In genomic region chr22:40684728-40685127, GRCh38 we compare ENCODE assay signal across 14 cellular contexts. TPM values are rescaled to one million over a fixed set of nuclear protein-coding genes. Genes with fewer than 3 reads are reported as not detected.
DNase-seq lines count a peak whose midpoint lies in the region; TF ChIP-seq lines count a peak whose summit lies in the region.
"Had no signal": no experiment of that assay in that cellular context is flagged by ENCODE, and none has a peak within 500 bp of the region (broad histone marks: within the 10 kb centered on the region; RNA-seq: fewer than 3 reads in every experiment).

No MANE protein-coding gene starts in this region.

- no peak overlapping the region for H3K4me3 ChIP-seq in mesendoderm (ENCODE audit: low read length)
- H3K4me3 ChIP-seq: SJSA1 had no signal

- H2BK5ac ChIP-seq in mesendoderm (ENCODE audit: low read length): no peak overlapping the region

- H4K8ac ChIP-seq in mesendoderm (ENCODE audit: low read depth, low read length): no peak overlapping the region

- H3K9me3 ChIP-seq in ES-I3 (ENCODE audit: control insufficient read depth, insufficient read depth, low read length): 0 out of 2 replicates have a peak, but pooled peaks cover 3% of the 10 kb centered on the region
- H3K9me3 ChIP-seq: SJSA1 had no signal

- no peaks in the 10 kb centered on the region for H3K36me3 Mint-ChIP-seq in activated naive CD8-positive, alpha-beta T cell treated with anti-CD3 and anti-CD28 coated beads for 36 hours
- no peaks in the 10 kb centered on the region for H3K36me3 Mint-ChIP-seq in osteocyte (ENCODE audit: unreplicated experiment)

- peaks cover 13% of the 10 kb centered on the region for H3K4me1 Mint-ChIP-seq in activated naive CD8-positive, alpha-beta T cell treated with anti-CD3 and anti-CD28 coated beads for 36 hours
- H3K4me1 Mint-ChIP-seq in osteocyte (ENCODE audit: unreplicated experiment): peaks cover 22% of the 10 kb centered on the region

- no peak overlapping the region for H2AK5ac ChIP-seq in mesendoderm (ENCODE audit: low read length)

- H3K4me1 ChIP-seq in ES-I3 (ENCODE audit: insufficient read depth, low read length) (peaks cover 32% of the 10 kb centered on the region), mesendoderm (ENCODE audit: control insufficient read depth, low read depth, low read length) (peaks cover 2% of the 10 kb centered on the region)

- no peak overlapping the region for H2BK120ac ChIP-seq in mesendoderm (ENCODE audit: low read depth, low read length)

- DNase-seq in NCI-H524 (lab: John Stamatoyannopoulos, UW) (peak; percentile 78 to 89), mesendoderm (peak; percentile 88), middle frontal gyrus (ENCODE audit: extremely low spot score, low spot score) (no peak), osteocyte (ENCODE audit: extremely low spot score, unreplicated experiment) (no peak), cerebellum (ENCODE audit: low spot score) (no peak)
- DNase-seq in activated naive CD8-positive, alpha-beta T cell treated with anti-CD3 and anti-CD28 coated beads for 36 hours: no peak
- DNase-seq in effector CD8-positive, alpha-beta T cell (lab: John Stamatoyannopoulos, UW): no peak
- DNase-seq: C1 segment of cervical spinal cord; NCI-H1694 treated with DMSO at 0.1 percent for 48 hours; NK-92 treated with Interleukin-12 subunit alpha and Interleukin-12 subunit beta, amount 100 ng/mL, for 24 hours had no signal

- no peak overlapping the region for H3K27ac Mint-ChIP-seq in activated naive CD8-positive, alpha-beta T cell treated with anti-CD3 and anti-CD28 coated beads for 36 hours
- H3K27ac Mint-ChIP-seq in osteocyte (ENCODE audit: unreplicated experiment): no peak overlapping the region

- H3K18ac ChIP-seq in mesendoderm (ENCODE audit: low read length): no peak overlapping the region

- WGBS in mesendoderm (ENCODE audit: extremely low coverage, insufficient coverage, low lambda C conversion rate): no CpG with 5 or more reads among the region's 9 CpGs

- H3K4me3 Mint-ChIP-seq in activated naive CD8-positive, alpha-beta T cell treated with anti-CD3 and anti-CD28 coated beads for 36 hours: peak overlapping the region; percentile 57
- H3K4me3 Mint-ChIP-seq in osteocyte (ENCODE audit: unreplicated experiment): no peak overlapping the region

- no peaks in the 10 kb centered on the region for H3K79me1 ChIP-seq in mesendoderm (ENCODE audit: low read length)

- no peaks in the 10 kb centered on the region for H3K27me3 ChIP-seq in mesendoderm (ENCODE audit: insufficient read depth, low read length, poor library complexity)
- H3K27me3 ChIP-seq: SJSA1 had no signal

- H3K23ac ChIP-seq in mesendoderm (ENCODE audit: low read length): no peak overlapping the region

- H3K36me3 ChIP-seq in ES-I3 (ENCODE audit: insufficient read depth, low read length): no peaks in the 10 kb centered on the region
- no peaks in the 10 kb centered on the region for H3K36me3 ChIP-seq in mesendoderm (ENCODE audit: control insufficient read depth, insufficient read depth, low read length)
- H3K36me3 ChIP-seq: SJSA1 had no signal

- H4K5ac ChIP-seq in mesendoderm (ENCODE audit: low read length): no peak overlapping the region

- peak overlapping the region; percentile 80 for H3K56ac ChIP-seq in mesendoderm (ENCODE audit: low read length)

- H3K9me3 Mint-ChIP-seq in activated naive CD8-positive, alpha-beta T cell treated with anti-CD3 and anti-CD28 coated beads for 36 hours: no peaks in the 10 kb centered on the region
- H3K9me3 Mint-ChIP-seq in osteocyte (ENCODE audit: unreplicated experiment): no peaks in the 10 kb centered on the region

- no peaks in the 10 kb centered on the region for H3K79me2 ChIP-seq in mesendoderm (ENCODE audit: control insufficient read depth, insufficient read depth, low read length)

- no peak for TF ChIP-seq CTCF in osteocyte (IDR thresholded peaks at IDR 0.05)

- H3K9ac ChIP-seq in ES-I3 (ENCODE audit: low read depth, low read length): peak overlapping the region; percentile 41
- H3K9ac ChIP-seq in mesendoderm (ENCODE audit: low read length): peak overlapping the region; percentile 40
- H3K9ac ChIP-seq: KMS-11 had no signal

- no peak overlapping the region for H3K27ac ChIP-seq in mesendoderm (ENCODE audit: low read depth, low read length)
- H3K27ac ChIP-seq: KMS-11, SJSA1, VCaP had no signal

- peaks cover 7% of the 10 kb centered on the region for H3K27me3 Mint-ChIP-seq in activated naive CD8-positive, alpha-beta T cell treated with anti-CD3 and anti-CD28 coated beads for 36 hours
- no peaks in the 10 kb centered on the region for H3K27me3 Mint-ChIP-seq in osteocyte (ENCODE audit: unreplicated experiment)

- no peak overlapping the region for H2BK15ac ChIP-seq in mesendoderm (replicated peaks; ENCODE audit: low read depth)

- H3K4ac ChIP-seq in mesendoderm (ENCODE audit: low read depth, low read length): no peak overlapping the region

- H3K4me2 ChIP-seq in mesendoderm (ENCODE audit: low read length): peak overlapping the region; percentile 20
- H3K4me2 ChIP-seq: KMS-11 had no signal

RNA-seq across cellular contexts. Expression of gene MCHR1, which starts 5.4 kb away (rescaled TPM):
- total RNA-seq in activated naive CD8-positive, alpha-beta T cell treated with anti-CD3 and anti-CD28 coated beads for 36 hours: not detected
- 1.4 TPM for polyA plus RNA-seq in mesendoderm (2013, experiment 1 of 2)
- 1.2 TPM for polyA plus RNA-seq in mesendoderm (2013, experiment 2 of 2)
- total RNA-seq in osteocyte (not detected in 2 replicates), cerebellum (5.7 TPM)
- total RNA-seq: SJSA1 had no signal

RNA-seq across cellular contexts. Expression of gene MRTFA, which starts 48.2 kb away (rescaled TPM):
- total RNA-seq in activated naive CD8-positive, alpha-beta T cell treated with anti-CD3 and anti-CD28 coated beads for 36 hours: 10 to 100 TPM; 35.3 to 37.6 TPM
- 12.2 TPM for polyA plus RNA-seq in mesendoderm (2013, experiment 1 of 2)
- 11.8 TPM for polyA plus RNA-seq in mesendoderm (2013, experiment 2 of 2)
- total RNA-seq in osteocyte (59.0 and 71.9 TPM in 2 replicates), cerebellum (38.5 TPM)

Comparison
In these comparisons a context has a peak if more than half of its experiments do, and no peak if none do; other contexts are left out.
1. DNase-seq: peak in NCI-H524 (2 of 2) and mesendoderm (single experiment); none in activated naive CD8-positive, alpha-beta T cell treated with anti-CD3 and anti-CD28 coated beads for 36 hours (single experiment), effector CD8-positive, alpha-beta T cell (single experiment), middle frontal gyrus (single experiment), osteocyte (single experiment) and cerebellum (single experiment).